ENCODE assay signal across 14 cellular contexts in genomic region chr22:24426436-24426835, GRCh38. TPM values are rescaled to one million over a fixed set of nuclear protein-coding genes. Genes with fewer than 3 reads are reported as not detected.
DNase-seq lines count a peak whose midpoint lies in the region; ATAC-seq and TF ChIP-seq lines count a peak whose summit lies in the region.
"Had no signal": no experiment of that assay in that cellular context is flagged by ENCODE, and none has a peak within 500 bp of the region (broad histone marks: within the 10 kb centered on the region; RNA-seq: fewer than 3 reads in every experiment).

No MANE protein-coding gene starts in this region.

- H3K4me3 Mint-ChIP-seq in activated CD8-positive, alpha-beta memory T cell treated with anti-CD3 and anti-CD28 coated beads, Interleukin-2, amount 10 ng/mL, durations not matched to agents 7 days and 5 days: peak overlapping the region; percentile 6
- H3K4me3 Mint-ChIP-seq in T-cell: peak overlapping the region; percentile 84 to 90 (median 89)

- no peak for ATAC-seq in activated CD8-positive, alpha-beta memory T cell treated with anti-CD3 and anti-CD28 coated beads, Interleukin-2, amount 10 ng/mL, durations not matched to agents 7 days and 5 days
- ATAC-seq in T-cell (replicated peaks in 1 of 4) (no peak), HG03097 (IDR thresholded peaks at IDR 0.05; ENCODE audit: low FRiP score, unreplicated experiment) (no peak)
- ATAC-seq: A549, Panc1, sciatic nerve had no signal

- no peak for TF ChIP-seq EP300 in stomach (IDR thresholded peaks at IDR 0.05)

- H3K27me3 ChIP-seq in effector memory CD4-positive, alpha-beta T cell (replicated peaks; ENCODE audit: control insufficient read depth, insufficient read depth, low read length, poor library complexity, severe bottlenecking): no peaks in the 10 kb centered on the region
- peaks cover 0 to 35% (median 12%) of the 10 kb centered on the region in 3 donors for H3K27me3 ChIP-seq in stomach

- H3K4me1 Mint-ChIP-seq in activated CD8-positive, alpha-beta memory T cell treated with anti-CD3 and anti-CD28 coated beads, Interleukin-2, amount 10 ng/mL, durations not matched to agents 7 days and 5 days: peaks cover 58% of the 10 kb centered on the region
- peaks cover 60 to 65% (median 65%) of the 10 kb centered on the region in 3 donors for H3K4me1 Mint-ChIP-seq in T-cell

- no peak for DNase-seq in activated CD8-positive, alpha-beta memory T cell treated with anti-CD3 and anti-CD28 coated beads, Interleukin-2, amount 10 ng/mL, durations not matched to agents 7 days and 5 days
- DNase-seq in activated CD8-positive, alpha-beta memory T cell treated with anti-CD3 and anti-CD28 coated beads, Interleukin-2, amount 50 U/mL, for 48 hours: no peak
- no peak for DNase-seq in T-cell
- DNase-seq in effector memory CD4-positive, alpha-beta T cell: no peak
- DNase-seq in stomach: no peak
- no peak for DNase-seq in amniotic stem cell (lab: John Stamatoyannopoulos, UW)
- DNase-seq in NCI-H1436 (lab: John Stamatoyannopoulos, UW): no peak
- DNase-seq: KG1; NCI-H1436 treated with DMSO at 0.1 percent for 48 hours; stimulated activated CD4-positive, alpha-beta T cell treated with anti-CD3 and anti-CD28 coated beads, Interleukin-4, amount 100 ng/mL, for 4 hours had no signal

- peaks cover 10% of the 10 kb centered on the region for H3K27me3 Mint-ChIP-seq in activated CD8-positive, alpha-beta memory T cell treated with anti-CD3 and anti-CD28 coated beads, Interleukin-2, amount 10 ng/mL, durations not matched to agents 7 days and 5 days
- peaks cover 0 to 3% of the 10 kb centered on the region in 2 donors for H3K27me3 Mint-ChIP-seq in T-cell

- H3K27ac ChIP-seq in effector memory CD4-positive, alpha-beta T cell (ENCODE audit: insufficient read depth, low read length, poor library complexity, severe bottlenecking): peak overlapping the region; percentile 89
- H3K27ac ChIP-seq in stomach: peak overlapping the region in 4 of 5 donors; percentile 62 to 80 (median 72)
- H3K27ac ChIP-seq: A549 had no signal

- no peaks in the 10 kb centered on the region for H3K9me3 Mint-ChIP-seq in activated CD8-positive, alpha-beta memory T cell treated with anti-CD3 and anti-CD28 coated beads, Interleukin-2, amount 10 ng/mL, durations not matched to agents 7 days and 5 days (ENCODE audit: low read depth)
- H3K9me3 Mint-ChIP-seq in T-cell: no peaks in the 10 kb centered on the region

- H3K4me3 ChIP-seq in effector memory CD4-positive, alpha-beta T cell (ENCODE audit: insufficient read depth, low read depth, low read length, poor library complexity, severe bottlenecking): peak overlapping the region; percentile 65
- no peak overlapping the region for H3K4me3 ChIP-seq in stomach
- H3K4me3 ChIP-seq: A549 had no signal

- POLR2A ChIA-PET in T-cell (lab: Charles Lee): interaction anchor here in 1 of 2 donors (0.6 kb wide), 2 partner anchors 44 to 86 kb away, joined by 3 to 4 read pairs; no protein-coding TSS in a partner anchor

- TF ChIP-seq CTCF in stomach (IDR thresholded peaks at IDR 0.05): no peak

- peaks cover 2% of the 10 kb centered on the region for H3K36me3 Mint-ChIP-seq in activated CD8-positive, alpha-beta memory T cell treated with anti-CD3 and anti-CD28 coated beads, Interleukin-2, amount 10 ng/mL, durations not matched to agents 7 days and 5 days
- H3K36me3 Mint-ChIP-seq in T-cell: no peaks in the 10 kb centered on the region

- 81 to 97% (median 82%) methylated on average over 3 to 4 of the region's 4 CpGs for WGBS in stomach, 5 donors

- peak overlapping the region; percentile 58 for H3K27ac Mint-ChIP-seq in activated CD8-positive, alpha-beta memory T cell treated with anti-CD3 and anti-CD28 coated beads, Interleukin-2, amount 10 ng/mL, durations not matched to agents 7 days and 5 days
- peak overlapping the region; percentile 95 to 97 for H3K27ac Mint-ChIP-seq in T-cell

- TF ChIP-seq POLR2A in stomach (IDR thresholded peaks at IDR 0.05): no peak

- peaks cover 61% of the 10 kb centered on the region for H3K4me1 ChIP-seq in effector memory CD4-positive, alpha-beta T cell (ENCODE audit: control insufficient read depth, insufficient read depth, low read length, poor library complexity, severe bottlenecking)
- peaks cover 18 to 66% (median 38%) of the 10 kb centered on the region in 4 donors for H3K4me1 ChIP-seq in stomach
- H3K4me1 ChIP-seq: A549 had no signal

- no peaks in the 10 kb centered on the region for H3K9me3 ChIP-seq in effector memory CD4-positive, alpha-beta T cell (ENCODE audit: control insufficient read depth, low read length)
- no peaks in the 10 kb centered on the region for H3K9me3 ChIP-seq in stomach
- H3K9me3 ChIP-seq: A549 had no signal

- no peaks in the 10 kb centered on the region for H3K36me3 ChIP-seq in effector memory CD4-positive, alpha-beta T cell (ENCODE audit: control insufficient read depth, insufficient read depth, low read length)
- H3K36me3 ChIP-seq in stomach: no peaks in the 10 kb centered on the region

- CTCF ChIA-PET in activated CD8-positive, alpha-beta memory T cell treated with anti-CD3 and anti-CD28 coated beads, Interleukin-2, amount 10 ng/mL, durations not matched to agents 7 days and 5 days (lab: Charles Lee): interaction anchor here (0.8 to 8.4 kb wide), 6 partner anchors 10 to 130 kb away, joined by 3 to 102 read pairs (median 8); partner anchors contain the start of gene SNRPD3
- CTCF ChIA-PET in T-cell (lab: Charles Lee): interaction anchor here in 1 of 2 donors (1.1 to 1.6 kb wide), 2 partner anchors 8 to 12 kb away, joined by 4 read pairs; no protein-coding TSS in a partner anchor

- intact Hi-C loops in stomach (cut with DNase I; ENCODE audit: low total_unique reads): no loop called here

RNA-seq across cellular contexts. Expression of gene ADORA2A, which starts 1.0 kb away (rescaled TPM):
- 10 to 100 TPM; 19.7 to 21.1 TPM for total RNA-seq in activated CD8-positive, alpha-beta memory T cell treated with anti-CD3 and anti-CD28 coated beads, Interleukin-2, amount 10 ng/mL, durations not matched to agents 7 days and 5 days
- total RNA-seq in T-cell (10 to 100 TPM; 29.1 to 35.1 (median 30.1) TPM), stomach (1 to 10 TPM in 3 of 5 donors, under 1 TPM in 1, not detected in 1; 0.58 to 7.1 (median 3.1) TPM)
- 1 to 10 TPM; 1.4 to 2.9 (median 1.6) TPM for polyA plus RNA-seq in stomach
